Comparison of ENCODE assay signal across 30 cellular contexts in the genomic region with DNA sequence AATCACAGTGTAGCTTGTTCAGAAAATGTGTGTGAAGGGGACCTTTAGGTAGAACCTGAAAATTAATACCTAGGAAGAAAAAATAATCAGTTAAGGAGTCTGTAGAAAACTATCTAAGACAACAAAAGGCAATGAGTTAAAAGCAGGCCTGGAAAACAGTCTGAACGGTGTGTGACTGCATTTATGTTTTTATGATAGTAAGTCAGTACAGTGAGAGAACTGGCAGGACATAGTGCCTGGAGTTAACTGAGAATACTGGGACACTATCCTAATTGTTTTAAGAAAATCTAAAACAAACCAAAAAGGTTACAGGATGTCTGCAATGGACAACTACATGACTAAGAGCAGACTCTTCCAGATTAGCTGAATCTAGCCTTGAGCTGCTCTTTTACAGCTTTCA.
"Had no signal": no experiment of that assay in that cellular context is flagged by ENCODE, and none has a peak within 500 bp of the region (broad histone marks: within the 10 kb centered on the region; RNA-seq: fewer than 3 reads in every experiment).

No MANE protein-coding gene starts in this region.

- H3K36me3 Mint-ChIP-seq: stimulated activated effector memory CD8-positive, alpha-beta T cell treated with anti-CD3 and anti-CD28 coated beads, Interleukin-12 subunit alpha, Interleukin-12 subunit beta, amount 100 ng/mL, for 72 hours had no signal

- H3K9me3 ChIP-seq: ovary, right lobe of liver, thyroid gland had no signal

- H3K4me3 Mint-ChIP-seq: naive thymus-derived CD8-positive, alpha-beta T cell; natural killer cell treated with Interleukin-12 subunit alpha and Interleukin-12 subunit beta and Interleukin-15 and Interleukin-18, amount 100 ng/mL, for 72 hours; nephron progenitor cell; neural crest cell; stimulated activated effector memory CD8-positive, alpha-beta T cell treated with anti-CD3 and anti-CD28 coated beads, Interleukin-12 subunit alpha, Interleukin-12 subunit beta, amount 100 ng/mL, for 72 hours; stimulated activated naive B cell treated with anti-CD40 and anti-IgM and Interleukin-4, amounts not matched to agents 10 μg/mL and 1 μg/mL and 100 μg/mL, for 72 hours; stimulated activated naive CD8-positive, alpha-beta T cell treated with anti-CD3 and anti-CD28 coated beads, Interleukin-15, Interleukin-2, amounts not matched to agents 100 ng/mL and 50 ng/mL, for 24 hours; type B pancreatic cell had no signal

- ATAC-seq: naive thymus-derived CD8-positive, alpha-beta T cell; natural killer cell treated with Interleukin-12 subunit alpha and Interleukin-12 subunit beta and Interleukin-15 and Interleukin-18, amount 100 ng/mL, for 72 hours; psoas muscle; right cardiac atrium; right lobe of liver; stimulated activated effector memory CD8-positive, alpha-beta T cell treated with anti-CD3 and anti-CD28 coated beads, Interleukin-12 subunit alpha, Interleukin-12 subunit beta, amount 100 ng/mL, for 72 hours; stimulated activated naive B cell treated with anti-CD40 and anti-IgM and Interleukin-4, amounts not matched to agents 10 μg/mL and 1 μg/mL and 100 μg/mL, for 72 hours; upper lobe of right lung had no signal

- H3K27me3 Mint-ChIP-seq: natural killer cell treated with Interleukin-12 subunit alpha and Interleukin-12 subunit beta and Interleukin-15 and Interleukin-18, amount 100 ng/mL, for 72 hours; progenitor cell of endocrine pancreas; stimulated activated naive B cell treated with anti-CD40 and anti-IgM and Interleukin-4, amounts not matched to agents 10 μg/mL and 1 μg/mL and 100 μg/mL, for 72 hours; stimulated activated naive CD8-positive, alpha-beta T cell treated with anti-CD3 and anti-CD28 coated beads, Interleukin-15, Interleukin-2, amounts not matched to agents 100 ng/mL and 50 ng/mL, for 24 hours; type B pancreatic cell had no signal

- H3K27me3 ChIP-seq: neutrophil, ovary, right lobe of liver, sigmoid colon, stomach, thyroid gland, tibial nerve, upper lobe of right lung, uterus had no signal

- H3K36me3 ChIP-seq: neutrophil, ovary, right lobe of liver, sigmoid colon, thoracic aorta, thyroid gland, upper lobe of right lung, uterus had no signal

- H3K27ac ChIP-seq: neutrophil, ovary, parathyroid adenoma, psoas muscle, right lobe of liver, sigmoid colon, stomach, thoracic aorta, thyroid gland, tibial nerve, upper lobe of right lung, uterus had no signal

- DNase-seq: naive thymus-derived CD8-positive, alpha-beta T cell; nephron progenitor cell; nucleus accumbens; ovary; posterior cingulate gyrus; psoas muscle; right cardiac atrium; right lobe of liver; sigmoid colon; small intestine; stimulated activated CD4-positive, alpha-beta T cell treated with anti-CD3 and anti-CD28 coated beads, Interleukin-15, amount 100 ng/mL, for 24 hours; stimulated activated CD4-positive, alpha-beta T cell treated with anti-CD3 and anti-CD28 coated beads, Interleukin-2, amount 100 ng/mL, for 24 hours; stimulated activated CD4-positive, alpha-beta T cell treated with anti-CD3 and anti-CD28 coated beads, Interleukin-2, amount 100 ng/mL, for 48 hours; stimulated activated CD4-positive, alpha-beta T cell treated with anti-CD3 and anti-CD28 coated beads, Interleukin-4, amount 100 ng/mL, for 24 hours; stimulated activated naive B cell treated with anti-CD40 and anti-IgM and Interleukin-4, amounts not matched to agents 10 μg/mL and 1 μg/mL and 100 μg/mL, for 72 hours; stimulated activated naive CD4-positive, alpha-beta T cell treated with Interleukin-2 at 50 U/mL for 16 hours; stomach; thyroid gland; upper lobe of right lung; uterus had no signal

- H3K4me1 ChIP-seq: parathyroid adenoma, psoas muscle, right lobe of liver, sigmoid colon, thyroid gland, tibial nerve, upper lobe of right lung, uterus had no signal

- H3K4me3 ChIP-seq: ovary, psoas muscle, right lobe of liver, sigmoid colon, stomach, thoracic aorta, thyroid gland, tibial nerve, upper lobe of right lung, uterus had no signal

- H3K27ac Mint-ChIP-seq: naive thymus-derived CD8-positive, alpha-beta T cell; natural killer cell treated with Interleukin-12 subunit alpha and Interleukin-12 subunit beta and Interleukin-15 and Interleukin-18, amount 100 ng/mL, for 72 hours; nephron progenitor cell; progenitor cell of endocrine pancreas; stimulated activated effector memory CD8-positive, alpha-beta T cell treated with anti-CD3 and anti-CD28 coated beads, Interleukin-12 subunit alpha, Interleukin-12 subunit beta, amount 100 ng/mL, for 72 hours; stimulated activated naive B cell treated with anti-CD40 and anti-IgM and Interleukin-4, amounts not matched to agents 10 μg/mL and 1 μg/mL and 100 μg/mL, for 72 hours; stimulated activated naive CD8-positive, alpha-beta T cell treated with anti-CD3 and anti-CD28 coated beads, Interleukin-15, Interleukin-2, amounts not matched to agents 100 ng/mL and 50 ng/mL, for 24 hours; type B pancreatic cell had no signal

- H3K4me1 Mint-ChIP-seq: nephron progenitor cell; neural crest cell; stimulated activated effector memory CD8-positive, alpha-beta T cell treated with anti-CD3 and anti-CD28 coated beads, Interleukin-12 subunit alpha, Interleukin-12 subunit beta, amount 100 ng/mL, for 72 hours had no signal
